Comparison of ENCODE assay signal across 10 cellular contexts in the genomic region with DNA sequence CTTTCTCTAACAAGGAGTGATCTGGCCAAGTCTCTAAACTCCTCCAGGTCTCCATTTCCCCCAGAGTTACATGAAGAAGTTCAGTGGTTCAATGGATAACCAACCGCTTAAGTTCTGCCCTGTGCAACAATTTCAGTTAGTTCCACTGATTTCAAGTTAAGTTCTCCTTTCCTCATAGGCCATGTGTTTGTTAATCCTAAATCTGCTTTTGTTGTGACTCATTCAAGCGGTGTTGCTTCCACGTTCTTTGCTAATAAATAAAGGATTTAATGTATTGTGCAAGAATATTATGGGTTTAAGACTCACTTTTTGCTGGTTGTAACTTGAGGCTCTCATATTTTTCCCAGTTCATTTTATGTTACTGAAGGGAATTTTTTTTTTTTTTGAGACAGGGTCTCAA. TPM values are rescaled to one million over a fixed set of nuclear protein-coding genes. Genes with fewer than 3 reads are reported as not detected.
DNase-seq lines count a peak whose midpoint lies in the region; ATAC-seq and TF ChIP-seq lines count a peak whose summit lies in the region.
"Had no signal": no experiment of that assay in that cellular context is flagged by ENCODE, and none has a peak within 500 bp of the region (broad histone marks: within the 10 kb centered on the region; RNA-seq: fewer than 3 reads in every experiment).

No MANE protein-coding gene starts in this region.

- H3K9me3 Mint-ChIP-seq in MCF 10A (ENCODE audit: unreplicated experiment) = no peaks in the 10 kb centered on the region

- no peak for TF ChIP-seq CTCF in MCF 10A (IDR thresholded peaks at IDR 0.05; ENCODE audit: unreplicated experiment)
- no peak for TF ChIP-seq CTCF in breast epithelium (IDR thresholded peaks at IDR 0.05)
- no peak for TF ChIP-seq CTCF in transverse colon (IDR thresholded peaks at IDR 0.05)

- peak; percentile 84 for DNase-seq in MCF 10A (ENCODE audit: unreplicated experiment)
- DNase-seq in breast epithelium (ENCODE audit: low spot score in 2 of 2) = no peak
- DNase-seq in SIG-M5 (lab: John Stamatoyannopoulos, UW) = peak; percentile 34
- DNase-seq in fibroblast of the conjunctiva (ENCODE audit: low read depth) = peak; percentile 59
- DNase-seq in transverse colon = no peak
- no peak for DNase-seq in D341Med (ENCODE audit: low spot score)
- DNase-seq in germinal center (ENCODE audit: low spot score) = no peak
- DNase-seq: kidney, NCI-H1694 treated with DMSO at 0.1 percent for 48 hours had no signal

- H3K27ac ChIP-seq in breast epithelium = no peak overlapping the region
- peak overlapping the region; percentile 5 to 69 (median 36) for H3K27ac ChIP-seq in transverse colon

- H3K9me3 ChIP-seq in breast epithelium = no peaks in the 10 kb centered on the region
- H3K9me3 ChIP-seq in transverse colon = no peaks in the 10 kb centered on the region

- BruUV-seq in MCF 10A (replicated peaks; lab: Mats Ljungman, UMichigan) = no TSS peak

- POLR2A ChIA-PET in MCF 10A (lab: Yijun Ruan, JAX) = interaction anchor here (0.8 to 8.1 kb wide), 13 partner anchors 11 to 102 kb away, joined by 3 to 74 read pairs (median 8); a partner anchor contains a TSS

- no peak for ATAC-seq in HG02759 (IDR thresholded peaks at IDR 0.05; ENCODE audit: unreplicated experiment)

- H3K4me1 Mint-ChIP-seq in MCF 10A (ENCODE audit: insufficient read depth, unreplicated experiment) = peaks cover 56% of the 10 kb centered on the region

- in situ Hi-C loops in transverse colon (cut with MboI; ENCODE audit: low pct_ligation_motif_present in 1 of 4, low pct_unique_long_range_greater_than_20kb in 1 of 4, low sequenced_read_pairs in 3 of 4) = no loop called here

- no peaks in the 10 kb centered on the region for H3K36me3 ChIP-seq in breast epithelium
- H3K36me3 ChIP-seq in transverse colon = peaks cover 0 to 5% (median 0%) of the 10 kb centered on the region in 4 donors

- H3K4me3 ChIP-seq in breast epithelium (no peak overlapping the region), transverse colon (no peak overlapping the region)

- intact Hi-C loops in MCF 10A (cut with micrococcal nuclease) (no loop called here), breast epithelium (cut with DNase I; ENCODE audit: low total_unique reads) (no loop called here), transverse colon (cut with DNase I; ENCODE audit: low total_unique reads) (no loop called here)

- no peaks in the 10 kb centered on the region for H3K27me3 Mint-ChIP-seq in MCF 10A (ENCODE audit: insufficient read depth, unreplicated experiment)

- H3K4me3 Mint-ChIP-seq in MCF 10A (ENCODE audit: unreplicated experiment) = peak overlapping the region; percentile 6

- H3K4me1 ChIP-seq in breast epithelium (peaks cover 0 to 3% of the 10 kb centered on the region in 2 donors), transverse colon (peaks cover 32 to 80% (median 56%) of the 10 kb centered on the region in 4 donors)

- CTCF ChIA-PET in MCF 10A (lab: Yijun Ruan, JAX) = interaction anchor here (0.6 to 0.8 kb wide), 3 partner anchors 17 to 240 kb away, joined by 3 read pairs; no protein-coding TSS in a partner anchor

- WGBS in transverse colon (ENCODE audit: low coverage in 1 of 2), 2 donors = 85 to 89% methylated on average over 3 of the region's 3 CpGs

- peak overlapping the region; percentile 16 for H3K27ac Mint-ChIP-seq in MCF 10A (ENCODE audit: low read depth, unreplicated experiment)

- TF ChIP-seq POLR2A in breast epithelium (IDR thresholded peaks at IDR 0.05) (no peak), transverse colon (IDR thresholded peaks at IDR 0.05) (no peak)

- H3K27me3 ChIP-seq in breast epithelium (no peaks in the 10 kb centered on the region), transverse colon (no peaks in the 10 kb centered on the region)

- peaks cover 7% of the 10 kb centered on the region for H3K36me3 Mint-ChIP-seq in MCF 10A (ENCODE audit: insufficient read depth, unreplicated experiment)

- no peak for TF ChIP-seq EP300 in transverse colon (IDR thresholded peaks at IDR 0.05; ENCODE audit: low read depth)

RNA-seq across cellular contexts. Expression of a gene that starts 36.3 kb away (rescaled TPM):
- 32.1 and 33.2 TPM in 2 replicates for total RNA-seq in MCF 10A (2022)
- total RNA-seq in breast epithelium = 10 to 100 TPM; 42.9 to 74.6 (median 47.8) TPM
- total RNA-seq in transverse colon = 10 to 100 TPM; 37.8 to 89.4 (median 76.4) TPM

Comparison
In these comparisons a context has a peak if more than half of its experiments do, and no peak if none do; other contexts are left out.
1. DNase-seq: peak in MCF 10A (single experiment), SIG-M5 (single experiment) and fibroblast of the conjunctiva (single experiment); none in breast epithelium (0 of 2), transverse colon (single experiment), D341Med (single experiment) and germinal center (single experiment).
2. H3K27ac ChIP-seq: peak in transverse colon (4 of 4); none in breast epithelium (0 of 2).